Comparison of ENCODE assay signal across 8 cellular contexts in the genomic region with DNA sequence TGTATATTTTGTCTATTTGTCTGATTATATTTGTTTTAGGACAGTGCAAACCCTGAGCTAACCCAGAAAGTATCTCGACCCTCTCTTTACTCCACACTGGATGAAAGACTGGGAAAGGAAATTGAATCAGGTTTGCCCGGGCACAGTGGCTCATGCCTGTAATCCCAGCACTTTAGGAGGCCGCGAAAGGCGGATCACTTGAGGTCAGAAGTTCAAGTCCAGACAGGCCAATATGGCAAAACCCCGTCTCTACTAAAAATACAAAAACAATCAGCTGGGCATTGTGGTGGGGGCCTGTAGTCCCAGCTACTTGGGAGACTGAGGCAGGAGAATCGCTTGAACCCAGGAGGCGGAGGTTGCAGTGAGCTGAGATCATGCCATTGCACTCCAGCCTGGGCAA.
DNase-seq lines count a peak whose midpoint lies in the region; ATAC-seq and TF ChIP-seq lines count a peak whose summit lies in the region.
"Not testable (repeated sequence)": the region's sequence is repeated elsewhere in the genome, so short reads cannot be mapped to it uniquely, and the experiment has no call there.

No MANE protein-coding gene starts in this region.

- ATAC-seq in PC-3; aorta (ENCODE audit: low FRiP score): not testable (repeated sequence)

- 74% methylated on average over 8 of the region's 8 CpGs for WGBS in smooth muscle cell (ENCODE audit: low lambda C conversion rate)
- WGBS in aorta, 2 donors = 34 to 39% methylated on average over 8 of the region's 8 CpGs

- H3K27ac Mint-ChIP-seq in mesothelial cell of epicardium = peak overlapping the region; percentile 74
- H3K27ac Mint-ChIP-seq in osteocyte (ENCODE audit: unreplicated experiment) = peak overlapping the region; percentile 73

- H3K4me1 ChIP-seq in ACC112 (ENCODE audit: control insufficient read depth, insufficient read depth, low read length, unreplicated experiment) (peaks cover 27% of the 10 kb centered on the region), PC-3 (ENCODE audit: insufficient read depth, low read length) (peaks cover 19% of the 10 kb centered on the region), ascending aorta (peaks cover 7 to 30% of the 10 kb centered on the region in 2 donors)
- not testable (repeated sequence) for H3K4me1 ChIP-seq in smooth muscle cell (ENCODE audit: low read depth); aorta (ENCODE audit: control insufficient read depth in 1 of 2, insufficient read depth in 2 of 2, low read length in 2 of 2)

- not testable (repeated sequence) for BruUV-seq in PC-3 (replicated peaks; lab: Mats Ljungman, UMichigan)

- H3K4me3 ChIP-seq in ACC112 (ENCODE audit: low read depth, low read length); PC-3 (ENCODE audit: low read length); ascending aorta; coronary artery; smooth muscle cell; aorta (ENCODE audit: low read length in 2 of 2): not testable (repeated sequence)

- not testable (repeated sequence) for H3K4me2 ChIP-seq in PC-3 (ENCODE audit: low read length); smooth muscle cell

- not testable (repeated sequence) for H2AFZ ChIP-seq in ACC112 (ENCODE audit: low read length, unreplicated experiment); PC-3 (ENCODE audit: low read length); smooth muscle cell (ENCODE audit: low read depth)

- H3K27ac ChIP-seq in ACC112 (ENCODE audit: low read depth, low read length) (peak overlapping the region; percentile 47), PC-3 (ENCODE audit: low read length) (peak overlapping the region; percentile 9; the same call in 1 of the 2 replicates), ascending aorta (peak overlapping the region; percentile 78 to 88), coronary artery (peak overlapping the region; percentile 44 to 89), smooth muscle cell (ENCODE audit: low read depth) (peak overlapping the region; percentile 10), aorta (ENCODE audit: low read depth in 1 of 2, low read length in 2 of 2) (peak overlapping the region; percentile 93 to 97)

- not testable (repeated sequence) for H3K9me3 Mint-ChIP-seq in mesothelial cell of epicardium; osteocyte (ENCODE audit: unreplicated experiment)

- not testable (repeated sequence) for H3K27me3 ChIP-seq in ACC112 (ENCODE audit: insufficient read depth, low read length); PC-3 (ENCODE audit: low read length); ascending aorta; smooth muscle cell (ENCODE audit: low read depth); aorta (ENCODE audit: control insufficient read depth in 1 of 2, insufficient read depth in 2 of 2, low read length in 1 of 2)

- H3K36me3 Mint-ChIP-seq in mesothelial cell of epicardium; osteocyte (ENCODE audit: unreplicated experiment): not testable (repeated sequence)

- CTCF ChIA-PET in PC-3 (lab: Charles Lee) = not testable (repeated sequence)

- H3K9me3 ChIP-seq in PC-3 (ENCODE audit: low read length); ascending aorta; smooth muscle cell (replicated peaks; ENCODE audit: low read depth); aorta (ENCODE audit: control insufficient read depth, low read length): not testable (repeated sequence)

- not testable (repeated sequence) for H3K4me3 Mint-ChIP-seq in mesothelial cell of epicardium; osteocyte (ENCODE audit: unreplicated experiment)

- H3K27me3 Mint-ChIP-seq in mesothelial cell of epicardium (ENCODE audit: low read depth); osteocyte (ENCODE audit: unreplicated experiment): not testable (repeated sequence)

- H3K79me2 ChIP-seq in ACC112 (ENCODE audit: control insufficient read depth, insufficient read depth, low read length, unreplicated experiment); PC-3 (ENCODE audit: low read length); smooth muscle cell (ENCODE audit: low read depth): not testable (repeated sequence)

- intact Hi-C loops in PC-3 (cut with micrococcal nuclease) = not testable (repeated sequence)
- intact Hi-C loops in ascending aorta (cut with DNase I) = loop anchor here (1.0 to 5.0 kb wide), 5 partner anchors 28 to 234 kb away; a partner anchor contains a TSS
- intact Hi-C loops in aorta (cut with DNase I) = loop anchor here (2.0 to 5.0 kb wide), 3 partner anchors 71 to 231 kb away; no protein-coding TSS in a partner anchor

- not testable (repeated sequence) for H3K9me2 ChIP-seq in PC-3 (replicated peaks; ENCODE audit: low read length)

- H3K4me1 Mint-ChIP-seq in mesothelial cell of epicardium (peaks cover 49% of the 10 kb centered on the region), osteocyte (ENCODE audit: unreplicated experiment) (peaks cover 23% of the 10 kb centered on the region)

- not testable (repeated sequence) for H4K20me1 ChIP-seq in PC-3 (ENCODE audit: low read length); smooth muscle cell (ENCODE audit: low read depth)

- POLR2A ChIA-PET in PC-3 (lab: Charles Lee; ENCODE audit: unreplicated experiment) = not testable (repeated sequence)

- H3K9ac ChIP-seq in PC-3 (ENCODE audit: low read length); smooth muscle cell (ENCODE audit: low read depth): not testable (repeated sequence)

- not testable (repeated sequence) for DNase-seq in PC-3; ascending aorta (ENCODE audit: low spot score in 2 of 2); mesothelial cell of epicardium (ENCODE audit: low spot score in 2 of 2, unreplicated experiment in 2 of 2); osteocyte (ENCODE audit: extremely low spot score, unreplicated experiment); smooth muscle cell (lab: John Stamatoyannopoulos, UW; ENCODE audit: unreplicated experiment)
- DNase-seq in coronary artery (ENCODE audit: low spot score) (peak; percentile 38), aorta (peak in 1 of 2 donors; percentile 72)

- H3F3A ChIP-seq in PC-3 (ENCODE audit: low read length, unreplicated experiment) = not testable (repeated sequence)
- H3F3A ChIP-seq in smooth muscle cell (ENCODE audit: low read depth) = peaks cover 20% of the 10 kb centered on the region

- H3K36me3 ChIP-seq in ACC112 (ENCODE audit: insufficient read depth, low read length); PC-3 (ENCODE audit: low read depth, low read length); ascending aorta; smooth muscle cell (ENCODE audit: low read depth); aorta (ENCODE audit: control insufficient read depth in 1 of 2, insufficient read depth in 2 of 2, low read length in 1 of 2): not testable (repeated sequence)

- TF ChIP-seq CTCF in PC-3 (conservative IDR thresholded peaks at IDR 0.05; ENCODE audit: low read depth, low read length); ascending aorta (IDR thresholded peaks at IDR 0.05); coronary artery (IDR thresholded peaks at IDR 0.05); mesothelial cell of epicardium (IDR thresholded peaks at IDR 0.05; ENCODE audit: unreplicated experiment); osteocyte (IDR thresholded peaks at IDR 0.05); smooth muscle cell (IDR thresholded peaks at IDR 0.05; ENCODE audit: borderline replicate concordance, insufficient read depth, poor library complexity, severe bottlenecking): not testable (repeated sequence)

Comparison
In these comparisons a context has a peak if more than half of its experiments do, and no peak if none do; other contexts are left out.
1. H3K27ac ChIP-seq: peak in every context shown above with its lines; median percentile 95 in aorta; 83 in ascending aorta; 66 in coronary artery; 47 in ACC112; 10 in smooth muscle cell; 9 in PC-3.